In genomic region chr1:178091986-178092745, GRCh38 we compare ENCODE assay signal across 1 cellular context.
TF ChIP-seq lines count a peak whose summit lies in the region.

No MANE protein-coding gene starts in this region.

TF ChIP-seq in K562, 482 proteins besides CTCF, POLR2A, EP300 and RAD21:
- no peak for TF ChIP-seq MECOM (CRISPR knock-in tag; IDR thresholded peaks at IDR 0.05)
- no peak for TF ChIP-seq TBP (optimal IDR thresholded peaks at IDR 0.05; ENCODE audit: low read depth, low read length)
- TF ChIP-seq BMI1 (IDR thresholded peaks at IDR 0.05; ENCODE audit: low read length) = no peak
